1 cellular context compared by ENCODE assay signal in genomic region chr2:63052411-63053234, GRCh38.
TF ChIP-seq lines count a peak whose summit lies in the region.

No MANE protein-coding gene starts in this region.

TF ChIP-seq in GM12878, 131 proteins besides CTCF, POLR2A, EP300 and RAD21 (continued from another document):
- no peak for TF ChIP-seq CUX1 (IDR thresholded peaks at IDR 0.05; ENCODE audit: insufficient replicate concordance, low read depth, low read length)
- no peak for TF ChIP-seq NRF1 (conservative IDR thresholded peaks at IDR 0.05; ENCODE audit: low read depth, low read length)
- no peak for TF ChIP-seq MYC (IDR thresholded peaks at IDR 0.05; ENCODE audit: insufficient read depth, insufficient read length, insufficient replicate concordance, low read length, severe bottlenecking)
- no peak for TF ChIP-seq MYB (IDR thresholded peaks at IDR 0.05; ENCODE audit: borderline replicate concordance, low read depth, low read length)
- TF ChIP-seq, protein P1, sequence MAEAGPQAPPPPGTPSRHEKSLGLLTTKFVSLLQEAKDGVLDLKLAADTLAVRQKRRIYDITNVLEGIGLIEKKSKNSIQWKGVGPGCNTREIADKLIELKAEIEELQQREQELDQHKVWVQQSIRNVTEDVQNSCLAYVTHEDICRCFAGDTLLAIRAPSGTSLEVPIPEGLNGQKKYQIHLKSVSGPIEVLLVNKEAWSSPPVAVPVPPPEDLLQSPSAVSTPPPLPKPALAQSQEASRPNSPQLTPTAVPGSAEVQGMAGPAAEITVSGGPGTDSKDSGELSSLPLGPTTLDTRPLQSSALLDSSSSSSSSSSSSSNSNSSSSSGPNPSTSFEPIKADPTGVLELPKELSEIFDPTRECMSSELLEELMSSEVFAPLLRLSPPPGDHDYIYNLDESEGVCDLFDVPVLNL (IDR thresholded peaks at IDR 0.05; ENCODE audit: low read depth, low read length), result no peak
- no peak for TF ChIP-seq ZNF274 (IDR thresholded peaks at IDR 0.05; ENCODE audit: insufficient read depth, insufficient read length)
- no peak for TF ChIP-seq POU2F2 (IDR thresholded peaks at IDR 0.05; ENCODE audit: borderline replicate concordance, low read depth, low read length)
- TF ChIP-seq TBL1XR1 (IDR thresholded peaks at IDR 0.05; ENCODE audit: low read depth, low read length), result no peak
- TF ChIP-seq PAX5 (IDR thresholded peaks at IDR 0.05; ENCODE audit: borderline replicate concordance, low read depth, low read length), result no peak
- no peak for TF ChIP-seq REST (IDR thresholded peaks at IDR 0.05; ENCODE audit: low read depth, low read length)
- TF ChIP-seq RAD51 (IDR thresholded peaks at IDR 0.05), result no peak
- no peak for TF ChIP-seq ZNF217 (IDR thresholded peaks at IDR 0.05)
- TF ChIP-seq SPI1 (IDR thresholded peaks at IDR 0.05; ENCODE audit: borderline replicate concordance, insufficient read depth, low read depth, low read length), result no peak
- TF ChIP-seq, protein P2, sequence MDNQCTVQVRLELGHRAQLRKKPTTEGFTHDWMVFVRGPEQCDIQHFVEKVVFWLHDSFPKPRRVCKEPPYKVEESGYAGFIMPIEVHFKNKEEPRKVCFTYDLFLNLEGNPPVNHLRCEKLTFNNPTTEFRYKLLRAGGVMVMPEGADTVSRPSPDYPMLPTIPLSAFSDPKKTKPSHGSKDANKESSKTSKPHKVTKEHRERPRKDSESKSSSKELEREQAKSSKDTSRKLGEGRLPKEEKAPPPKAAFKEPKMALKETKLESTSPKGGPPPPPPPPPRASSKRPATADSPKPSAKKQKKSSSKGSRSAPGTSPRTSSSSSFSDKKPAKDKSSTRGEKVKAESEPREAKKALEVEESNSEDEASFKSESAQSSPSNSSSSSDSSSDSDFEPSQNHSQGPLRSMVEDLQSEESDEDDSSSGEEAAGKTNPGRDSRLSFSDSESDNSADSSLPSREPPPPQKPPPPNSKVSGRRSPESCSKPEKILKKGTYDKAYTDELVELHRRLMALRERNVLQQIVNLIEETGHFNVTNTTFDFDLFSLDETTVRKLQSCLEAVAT (IDR thresholded peaks at IDR 0.05), result no peak
- no peak for TF ChIP-seq SREBF2 (IDR thresholded peaks at IDR 0.05; ENCODE audit: low read length)
- TF ChIP-seq ZNF24 (IDR thresholded peaks at IDR 0.05), result no peak
